11 cellular contexts compared by ENCODE assay signal in genomic region chr2:3476386-3477033, GRCh38. TPM values are rescaled to one million over a fixed set of nuclear protein-coding genes. Genes with fewer than 3 reads are reported as not detected.
DNase-seq lines count a peak whose midpoint lies in the region; ATAC-seq and TF ChIP-seq lines count a peak whose summit lies in the region.
"Had no signal": no experiment of that assay in that cellular context is flagged by ENCODE, and none has a peak within 500 bp of the region (broad histone marks: within the 10 kb centered on the region; RNA-seq: fewer than 3 reads in every experiment).

No MANE protein-coding gene starts in this region.

- intact Hi-C loops in left cardiac atrium (cut with DNase I) (no loop called here), heart left ventricle (cut with DNase I) (no loop called here)

- DNase-seq in left cardiac atrium, result peak; percentile 13
- DNase-seq in heart left ventricle, result no peak
- peak; percentile 36 for DNase-seq in fibroblast of the conjunctiva (ENCODE audit: low read depth)
- peak; percentile 39 for DNase-seq in neural progenitor cell (ENCODE audit: low spot score)
- DNase-seq in stimulated activated CD4-positive, alpha-beta T cell treated with anti-CD3 and anti-CD28 coated beads, Interleukin-1b, Interleukin-23, amount 100 ng/mL, for 48 hours, result no peak
- DNase-seq in NCI-H1105 treated with DMSO at 0.1 percent for 48 hours (lab: John Stamatoyannopoulos, UW), result no peak
- no peak for DNase-seq in stimulated activated naive CD4-positive, alpha-beta T cell (lab: John Stamatoyannopoulos, UW)
- DNase-seq: small intestine, T-helper 17 cell, upper lobe of right lung had no signal

- no peak overlapping the region for H2AFZ ChIP-seq in neural progenitor cell (replicated peaks)

- H3K4me1 ChIP-seq in heart left ventricle (peaks cover 0 to 20% (median 9%) of the 10 kb centered on the region in 12 donors), neural progenitor cell (peaks cover 11% of the 10 kb centered on the region)
- H3K4me1 ChIP-seq: upper lobe of right lung had no signal

- TF ChIP-seq POLR2A in heart left ventricle (IDR thresholded peaks at IDR 0.05), result no peak

- no peak overlapping the region for H3K27ac ChIP-seq in heart left ventricle
- H3K27ac ChIP-seq in neural progenitor cell, result no peak overlapping the region
- H3K27ac ChIP-seq: upper lobe of right lung had no signal

- WGBS in heart left ventricle, 4 donors, result 74 to 79% (median 78%) methylated on average over 11 to 14 of the region's 14 CpGs

- ATAC-seq in left cardiac atrium, result peak in 1 of 2 donors; percentile 21
- ATAC-seq in heart left ventricle, result no peak
- ATAC-seq in GM21576 (IDR thresholded peaks at IDR 0.05; ENCODE audit: unreplicated experiment), result no peak
- ATAC-seq: T-helper 17 cell, upper lobe of right lung had no signal

- peaks cover 20% of the 10 kb centered on the region for H3K36me3 Mint-ChIP-seq in neural progenitor cell

- H3K27me3 Mint-ChIP-seq in neural progenitor cell (ENCODE audit: insufficient read depth, low read depth), result peaks cover 7% of the 10 kb centered on the region
- H3K27me3 Mint-ChIP-seq: T-helper 17 cell had no signal

- no peak overlapping the region for H3K4me3 Mint-ChIP-seq in neural progenitor cell
- H3K4me3 Mint-ChIP-seq: T-helper 17 cell had no signal

- H3K4me2 ChIP-seq in neural progenitor cell, result peak overlapping the region; percentile 42

- no peak for TF ChIP-seq CTCF in heart left ventricle (IDR thresholded peaks at IDR 0.05)
- TF ChIP-seq CTCF in neural progenitor cell (IDR thresholded peaks at IDR 0.05), result no peak

- peak overlapping the region; percentile 30 for H3K9ac ChIP-seq in neural progenitor cell

- peaks cover 21% of the 10 kb centered on the region for H3K4me1 Mint-ChIP-seq in neural progenitor cell

- H3K4me3 ChIP-seq in heart left ventricle, result no peak overlapping the region
- H3K4me3 ChIP-seq in neural progenitor cell, result no peak overlapping the region
- H3K4me3 ChIP-seq: upper lobe of right lung had no signal

- peaks cover 0 to 90% (median 64%) of the 10 kb centered on the region in 9 donors for H3K36me3 ChIP-seq in heart left ventricle
- no peaks in the 10 kb centered on the region for H3K36me3 ChIP-seq in neural progenitor cell

- H4K20me1 ChIP-seq in neural progenitor cell (ENCODE audit: low read depth), result no peaks in the 10 kb centered on the region

- peak overlapping the region; percentile 63 for H3K27ac Mint-ChIP-seq in neural progenitor cell
- H3K27ac Mint-ChIP-seq: T-helper 17 cell had no signal

- H3K79me2 ChIP-seq in neural progenitor cell (ENCODE audit: low read depth), result no peaks in the 10 kb centered on the region

- H3K9me3 ChIP-seq in heart left ventricle (no peaks in the 10 kb centered on the region), neural progenitor cell (ENCODE audit: low read depth) (no peaks in the 10 kb centered on the region)
- H3K9me3 ChIP-seq: upper lobe of right lung had no signal

- H3K27me3 ChIP-seq in heart left ventricle, result no peaks in the 10 kb centered on the region
- H3K27me3 ChIP-seq in neural progenitor cell, result no peaks in the 10 kb centered on the region
- H3K27me3 ChIP-seq: upper lobe of right lung had no signal

- peaks cover 4% of the 10 kb centered on the region for H3F3A ChIP-seq in neural progenitor cell (ENCODE audit: low read depth)

- H3K9me3 Mint-ChIP-seq in neural progenitor cell, result no peaks in the 10 kb centered on the region

RNA-seq across cellular contexts. Expression of gene ADI1, which starts 42.8 kb away (rescaled TPM):
- total RNA-seq in left cardiac atrium (100 to 1,000 TPM; 102 to 128 TPM), heart left ventricle (100 to 1,000 TPM in 8 of 9 donors, 10 to 100 TPM in 1; 94.6 to 200 (median 172) TPM), neural progenitor cell (ENCODE audit: low replicate concordance) (19.0 and 29.3 TPM in 2 replicates)
- polyA plus RNA-seq in heart left ventricle, result 100 to 1,000 TPM in 1 of 2 donors, 10 to 100 TPM in 1; 69.2 to 139 TPM

Comparison
In these comparisons a context has a peak if more than half of its experiments do, and no peak if none do; other contexts are left out.
1. DNase-seq: peak in left cardiac atrium (single experiment), fibroblast of the conjunctiva (single experiment) and neural progenitor cell (single experiment); none in heart left ventricle (0 of 5), stimulated activated CD4-positive, alpha-beta T cell treated with anti-CD3 and anti-CD28 coated beads, Interleukin-1b, Interleukin-23, amount 100 ng/mL, for 48 hours (single experiment), NCI-H1105 treated with DMSO at 0.1 percent for 48 hours (single experiment) and stimulated activated naive CD4-positive, alpha-beta T cell (0 of 6).